ENCODE assay signal across 9 cellular contexts in genomic region chr5:176436641-176437040, GRCh38. TPM values are rescaled to one million over a fixed set of nuclear protein-coding genes. Genes with fewer than 3 reads are reported as not detected.
DNase-seq lines count a peak whose midpoint lies in the region; ATAC-seq and TF ChIP-seq lines count a peak whose summit lies in the region.
"Had no signal": no experiment of that assay in that cellular context is flagged by ENCODE, and none has a peak within 500 bp of the region (broad histone marks: within the 10 kb centered on the region; RNA-seq: fewer than 3 reads in every experiment).

No MANE protein-coding gene starts in this region.

- H2BK12ac ChIP-seq in neuronal stem cell (ENCODE audit: low read length) = no peak overlapping the region

- H3K9ac ChIP-seq in neuronal stem cell (ENCODE audit: low read depth, low read length, poor library complexity) = no peak overlapping the region

- H3K18ac ChIP-seq in neuronal stem cell (ENCODE audit: low read length) = no peak overlapping the region

- no peaks in the 10 kb centered on the region for H3K36me3 ChIP-seq in neuronal stem cell (replicated peaks in 1 of 2; ENCODE audit: control insufficient read depth in 2 of 2, insufficient read depth in 2 of 2, low read length in 2 of 2)

- H2BK15ac ChIP-seq in neuronal stem cell (ENCODE audit: low read length) = no peak overlapping the region

- no peak overlapping the region for H3K23ac ChIP-seq in neuronal stem cell (ENCODE audit: low read depth, low read length, poor library complexity)

- H3K79me1 ChIP-seq in neuronal stem cell (ENCODE audit: low read depth, low read length) = no peaks in the 10 kb centered on the region

- peaks cover 9% of the 10 kb centered on the region for H3K27me3 Mint-ChIP-seq in activated T-helper 2 cell treated with anti-CD3 and anti-CD28 coated beads, Interferon-gamma antibody, Interleukin-2, Interleukin-4, amounts not matched to agents 10 μg/mL and 5 μg/mL and 100 μg/mL, durations not matched to agents 14 hours and 24 hours and 36 hours (ENCODE audit: low read depth)
- peaks cover 0 to 5% (median 0%) of the 10 kb centered on the region in 3 donors for H3K27me3 Mint-ChIP-seq in naive B cell

- H3K36me3 Mint-ChIP-seq in activated T-helper 2 cell treated with anti-CD3 and anti-CD28 coated beads, Interferon-gamma antibody, Interleukin-2, Interleukin-4, amounts not matched to agents 10 μg/mL and 5 μg/mL and 100 μg/mL, durations not matched to agents 14 hours and 24 hours and 36 hours (ENCODE audit: low read depth) = no peaks in the 10 kb centered on the region
- H3K36me3 Mint-ChIP-seq in naive B cell = no peaks in the 10 kb centered on the region

- H3K4me1 ChIP-seq in neuronal stem cell (ENCODE audit: control insufficient read depth in 2 of 2, insufficient read depth in 1 of 2, low read depth in 1 of 2, low read length in 2 of 2) = no peaks in the 10 kb centered on the region

- no peak overlapping the region for H4K8ac ChIP-seq in neuronal stem cell (ENCODE audit: low read depth, low read length)

- no CpG with 5 or more reads among the region's 5 CpGs for WGBS in neuronal stem cell (ENCODE audit: extremely low coverage in 2 of 2, insufficient read length in 2 of 2, insufficient replicate concordance in 1 of 2), 2 donors

- H3K9me3 ChIP-seq in neuronal stem cell (replicated peaks in 1 of 2; ENCODE audit: control insufficient read depth in 2 of 2, insufficient read depth in 1 of 2, low read depth in 1 of 2, low read length in 2 of 2) = no peaks in the 10 kb centered on the region

- H3K4me3 ChIP-seq in NB4 (ENCODE audit: low read depth, low read length) (peak overlapping the region; percentile 49), neuronal stem cell (ENCODE audit: low read length in 2 of 2) (no peak overlapping the region)

- no peak overlapping the region for H3K14ac ChIP-seq in neuronal stem cell (ENCODE audit: low read length)

- H3K9me3 Mint-ChIP-seq in activated T-helper 2 cell treated with anti-CD3 and anti-CD28 coated beads, Interferon-gamma antibody, Interleukin-2, Interleukin-4, amounts not matched to agents 10 μg/mL and 5 μg/mL and 100 μg/mL, durations not matched to agents 14 hours and 24 hours and 36 hours = no peaks in the 10 kb centered on the region
- no peaks in the 10 kb centered on the region for H3K9me3 Mint-ChIP-seq in naive B cell

- H3K4ac ChIP-seq in neuronal stem cell (ENCODE audit: low read length) = no peak overlapping the region

- H4K91ac ChIP-seq in neuronal stem cell (ENCODE audit: low read depth, low read length, poor library complexity) = no peak overlapping the region

- no peak for TF ChIP-seq POLR2A in NB4 (IDR thresholded peaks at IDR 0.05; ENCODE audit: extremely low read depth, insufficient read length)

- H3K27ac ChIP-seq in neuronal stem cell (replicated peaks; ENCODE audit: low read length) = no peak overlapping the region

- no peak overlapping the region for H2AK5ac ChIP-seq in neuronal stem cell (ENCODE audit: low read depth, low read length)

- H3K4me3 Mint-ChIP-seq in activated T-helper 2 cell treated with anti-CD3 and anti-CD28 coated beads, Interferon-gamma antibody, Interleukin-2, Interleukin-4, amounts not matched to agents 10 μg/mL and 5 μg/mL and 100 μg/mL, durations not matched to agents 14 hours and 24 hours and 36 hours (ENCODE audit: low read depth) = peak overlapping the region; percentile 58
- peak overlapping the region; percentile 31 to 73 (median 48) for H3K4me3 Mint-ChIP-seq in naive B cell

- H2AFZ ChIP-seq in neuronal stem cell (ENCODE audit: low read length) = no peak overlapping the region

- no peak overlapping the region for H3K4me2 ChIP-seq in neuronal stem cell (ENCODE audit: insufficient read depth, low read length, poor library complexity, severe bottlenecking)

- no peak for TF ChIP-seq CTCF in NB4 (IDR thresholded peaks at IDR 0.05; ENCODE audit: low read depth, low read length)
- no peak for TF ChIP-seq CTCF in GM13977 (IDR thresholded peaks at IDR 0.05; ENCODE audit: extremely low read depth, insufficient read depth, missing control alignments)

- peak overlapping the region; percentile 43 for H3K27ac Mint-ChIP-seq in activated T-helper 2 cell treated with anti-CD3 and anti-CD28 coated beads, Interferon-gamma antibody, Interleukin-2, Interleukin-4, amounts not matched to agents 10 μg/mL and 5 μg/mL and 100 μg/mL, durations not matched to agents 14 hours and 24 hours and 36 hours
- peak overlapping the region in 2 of 6 donors; percentile 43 to 59 for H3K27ac Mint-ChIP-seq in naive B cell

- H3K4me1 Mint-ChIP-seq in activated T-helper 2 cell treated with anti-CD3 and anti-CD28 coated beads, Interferon-gamma antibody, Interleukin-2, Interleukin-4, amounts not matched to agents 10 μg/mL and 5 μg/mL and 100 μg/mL, durations not matched to agents 14 hours and 24 hours and 36 hours (ENCODE audit: low read depth) = peaks cover 19% of the 10 kb centered on the region
- peaks cover 9 to 11% (median 10%) of the 10 kb centered on the region in 3 donors for H3K4me1 Mint-ChIP-seq in naive B cell

- intact Hi-C loops in activated T-helper 2 cell treated with anti-CD3 and anti-CD28 coated beads, Interferon-gamma antibody, Interleukin-2, Interleukin-4, amounts not matched to agents 10 μg/mL and 5 μg/mL and 100 μg/mL, durations not matched to agents 14 hours and 24 hours and 36 hours (cut with micrococcal nuclease) = loop anchor here (1.0 kb wide), 1 partner anchor 12 kb away; the partner anchor contains the start of gene FAF2

- in situ Hi-C loops in GM13977 (cut with MboI; ENCODE audit: low pct_unique_long_range_greater_than_20kb, low sequenced_read_pairs, unreplicated experiment) = no loop called here

- peak; percentile 48 for DNase-seq in GM03348 (ENCODE audit: low spot score)
- DNase-seq in NB4 (ENCODE audit: low read depth) = peak; percentile 37
- DNase-seq in activated T-helper 2 cell treated with anti-CD3 and anti-CD28 coated beads, Interferon-gamma antibody, Interleukin-2, Interleukin-4, amounts not matched to agents 10 μg/mL and 5 μg/mL and 100 μg/mL, durations not matched to agents 14 hours and 24 hours and 36 hours (ENCODE audit: low spot score) = peak; percentile 24
- DNase-seq in naive B cell = no peak
- no peak for DNase-seq in neuronal stem cell (ENCODE audit: low spot score)
- DNase-seq in GM13977 (ENCODE audit: low spot score) = no peak
- DNase-seq in NCI-H526 (lab: John Stamatoyannopoulos, UW) = no peak
- no peak for DNase-seq in NCI-H2107 (lab: John Stamatoyannopoulos, UW)
- DNase-seq: right cardiac atrium had no signal

- H3K27me3 ChIP-seq in neuronal stem cell (ENCODE audit: control insufficient read depth in 3 of 3, insufficient read depth in 3 of 3, low read depth in 1 of 3, low read length in 3 of 3) = peaks cover 0 to 10% (median 0%) of the 10 kb centered on the region in 3 experiments

- H2BK120ac ChIP-seq in neuronal stem cell (ENCODE audit: low read depth, low read length) = no peak overlapping the region

- ATAC-seq in naive B cell (ENCODE audit: low read depth in 2 of 2) = peak; percentile 40 to 45

- no peak overlapping the region for H2BK5ac ChIP-seq in neuronal stem cell (ENCODE audit: low read length)

RNA-seq across cellular contexts. Expression of gene FAF2, which starts 11.5 kb away (rescaled TPM):
- total RNA-seq in activated T-helper 2 cell treated with anti-CD3 and anti-CD28 coated beads, Interferon-gamma antibody, Interleukin-2, Interleukin-4, amounts not matched to agents 10 μg/mL and 5 μg/mL and 100 μg/mL, durations not matched to agents 14 hours and 24 hours and 36 hours = 39.4 and 44.1 TPM in 2 replicates
- 10 to 100 TPM; 11.0 to 16.3 (median 13.3) TPM for polyA plus RNA-seq in naive B cell (ENCODE audit: low read depth in 6 of 6)
- polyA plus RNA-seq in neuronal stem cell (2013, experiment 1 of 2) = 23.5 TPM
- polyA plus RNA-seq in neuronal stem cell (2013, experiment 2 of 2) = 24.7 TPM

RNA-seq across cellular contexts. Expression of gene CLTB, which starts 20.3 kb away (rescaled TPM):
- 47.9 and 57.9 TPM in 2 replicates for total RNA-seq in activated T-helper 2 cell treated with anti-CD3 and anti-CD28 coated beads, Interferon-gamma antibody, Interleukin-2, Interleukin-4, amounts not matched to agents 10 μg/mL and 5 μg/mL and 100 μg/mL, durations not matched to agents 14 hours and 24 hours and 36 hours
- 10 to 100 TPM; 42.3 to 64.4 (median 55.2) TPM for polyA plus RNA-seq in naive B cell (ENCODE audit: low read depth in 6 of 6)
- polyA plus RNA-seq in neuronal stem cell (2013, experiment 1 of 2) = 21.0 TPM
- 20.3 TPM for polyA plus RNA-seq in neuronal stem cell (2013, experiment 2 of 2)

RNA-seq across cellular contexts. Expression of gene HIGD2A, which starts 48.1 kb away (rescaled TPM):
- total RNA-seq in activated T-helper 2 cell treated with anti-CD3 and anti-CD28 coated beads, Interferon-gamma antibody, Interleukin-2, Interleukin-4, amounts not matched to agents 10 μg/mL and 5 μg/mL and 100 μg/mL, durations not matched to agents 14 hours and 24 hours and 36 hours = 102 and 105 TPM in 2 replicates
- polyA plus RNA-seq in naive B cell (ENCODE audit: low read depth in 6 of 6) = 100 to 1,000 TPM; 137 to 220 (median 172) TPM
- polyA plus RNA-seq in neuronal stem cell (2013, experiment 1 of 2) = 247 TPM
- 237 TPM for polyA plus RNA-seq in neuronal stem cell (2013, experiment 2 of 2)

RNA-seq across cellular contexts. Expression of gene NOP16, which starts 48.2 kb away (rescaled TPM):
- 79.6 and 84.0 TPM in 2 replicates for total RNA-seq in activated T-helper 2 cell treated with anti-CD3 and anti-CD28 coated beads, Interferon-gamma antibody, Interleukin-2, Interleukin-4, amounts not matched to agents 10 μg/mL and 5 μg/mL and 100 μg/mL, durations not matched to agents 14 hours and 24 hours and 36 hours
- polyA plus RNA-seq in naive B cell (ENCODE audit: low read depth in 6 of 6) = 10 to 100 TPM; 15.9 to 39.6 (median 26.5) TPM
- polyA plus RNA-seq in neuronal stem cell (2013, experiment 1 of 2) = 11.9 TPM
- 11.7 TPM for polyA plus RNA-seq in neuronal stem cell (2013, experiment 2 of 2)

Comparison
In these comparisons a context has a peak if more than half of its experiments do, and no peak if none do; other contexts are left out.
1. DNase-seq: peak in GM03348 (single experiment), NB4 (single experiment) and activated T-helper 2 cell treated with anti-CD3 and anti-CD28 coated beads, Interferon-gamma antibody, Interleukin-2, Interleukin-4, amounts not matched to agents 10 μg/mL and 5 μg/mL and 100 μg/mL, durations not matched to agents 14 hours and 24 hours and 36 hours (single experiment); none in naive B cell (single experiment), neuronal stem cell (single experiment), GM13977 (single experiment), NCI-H526 (0 of 2) and NCI-H2107 (single experiment).